Comparison of ENCODE assay signal across 10 cellular contexts in genomic region chr3:183100376-183100775, GRCh38. TPM values are rescaled to one million over a fixed set of nuclear protein-coding genes. Genes with fewer than 3 reads are reported as not detected.
DNase-seq lines count a peak whose midpoint lies in the region; ATAC-seq and TF ChIP-seq lines count a peak whose summit lies in the region.
"Had no signal": no experiment of that assay in that cellular context is flagged by ENCODE, and none has a peak within 500 bp of the region (broad histone marks: within the 10 kb centered on the region; RNA-seq: fewer than 3 reads in every experiment).

No MANE protein-coding gene starts in this region.

- H3K36me3 ChIP-seq in KMS-11 (ENCODE audit: insufficient read depth): no peaks in the 10 kb centered on the region
- H3K36me3 ChIP-seq in uterus: no peaks in the 10 kb centered on the region

- no peaks in the 10 kb centered on the region for H3K9me3 ChIP-seq in uterus

- H3K27ac Mint-ChIP-seq in nephron progenitor cell: no peak overlapping the region

- no peak overlapping the region; the same call in 1 of the 2 replicates for H3K4me2 ChIP-seq in KMS-11

- no peak for TF ChIP-seq POLR2A in uterus (IDR thresholded peaks at IDR 0.05)

- intact Hi-C loops in uterus (cut with DNase I; ENCODE audit: low total_unique reads): no loop called here

- peaks cover 16% of the 10 kb centered on the region for H3K4me1 ChIP-seq in KMS-11 (ENCODE audit: low read depth, poor library complexity, severe bottlenecking)
- H3K4me1 ChIP-seq in uterus: no peaks in the 10 kb centered on the region

- no peak overlapping the region for H3K27ac ChIP-seq in KMS-11
- H3K27ac ChIP-seq in uterus: peak overlapping the region in 1 of 2 donors; percentile 83

- 0 out of 2 replicates have a peak overlapping the region, but pooled peaks have one; percentile 76 for H2AFZ ChIP-seq in KMS-11 (ENCODE audit: low read depth)

- no peak for ATAC-seq in HG03175 (IDR thresholded peaks at IDR 0.05; ENCODE audit: unreplicated experiment)
- no peak for ATAC-seq in HG02938 (IDR thresholded peaks at IDR 0.05; ENCODE audit: unreplicated experiment)

- H3K36me3 Mint-ChIP-seq in nephron progenitor cell (ENCODE audit: low read depth): peaks cover 22% of the 10 kb centered on the region

- H3K9me3 Mint-ChIP-seq in nephron progenitor cell: peaks cover 6% of the 10 kb centered on the region

- peaks cover 4% of the 10 kb centered on the region for H3K27me3 Mint-ChIP-seq in nephron progenitor cell (ENCODE audit: low read depth, poor library complexity)

- H3K27me3 ChIP-seq in KMS-11 (ENCODE audit: insufficient read depth, low read depth): no peaks in the 10 kb centered on the region
- no peaks in the 10 kb centered on the region for H3K27me3 ChIP-seq in uterus

- no peak overlapping the region for H3K9ac ChIP-seq in KMS-11

- TF ChIP-seq CTCF in KMS-11 (conservative IDR thresholded peaks at IDR 0.05; ENCODE audit: low read depth, low read length) (no peak), cardiac fibroblast (IDR thresholded peaks at IDR 0.05; ENCODE audit: low read depth, low read length) (no peak), nephron progenitor cell (IDR thresholded peaks at IDR 0.05) (no peak), uterus (IDR thresholded peaks at IDR 0.05) (no peak)

- H3K4me1 Mint-ChIP-seq in nephron progenitor cell: peaks cover 35% of the 10 kb centered on the region

- H4K20me1 ChIP-seq in KMS-11 (ENCODE audit: insufficient read depth): no peaks in the 10 kb centered on the region

- no peak overlapping the region for H3K4me3 ChIP-seq in KMS-11 (IDR thresholded peaks at IDR 0.05; ENCODE audit: insufficient read depth, low read depth, low read length)
- no peak overlapping the region for H3K4me3 ChIP-seq in cardiac fibroblast (replicated peaks in 1 of 2; ENCODE audit: low read depth in 2 of 2, low read length in 2 of 2)
- H3K4me3 ChIP-seq in uterus: no peak overlapping the region

- DNase-seq in AG08396 (ENCODE audit: low spot score): peak; percentile 65
- DNase-seq in cardiac fibroblast (ENCODE audit: low read depth in 2 of 2): peak; percentile 20 to 83
- no peak for DNase-seq in nephron progenitor cell
- no peak for DNase-seq in uterus
- no peak for DNase-seq in ecto neural progenitor cell (ENCODE audit: low spot score)
- DNase-seq: DMS153, NCI-H2081 treated with DMSO at 0.1 percent for 48 hours had no signal

- peaks cover 14% of the 10 kb centered on the region for H3K79me2 ChIP-seq in KMS-11 (ENCODE audit: insufficient read depth, low read depth)

- peak overlapping the region; percentile 55 for H3K4me3 Mint-ChIP-seq in nephron progenitor cell

RNA-seq across cellular contexts. Expression of gene MCCC1, which starts 1.1 kb away (rescaled TPM):
- total RNA-seq in uterus: 10 to 100 TPM; 20.5 to 40.3 (median 35.0) TPM

Comparison
In these comparisons a context has a peak if more than half of its experiments do, and no peak if none do; other contexts are left out.
1. DNase-seq: peak in AG08396 (single experiment) and cardiac fibroblast (2 of 2); none in nephron progenitor cell (single experiment), uterus (0 of 2) and ecto neural progenitor cell (single experiment).